10 cellular contexts compared by ENCODE assay signal in genomic region chr4:150126880-150127236, GRCh38.
DNase-seq lines count a peak whose midpoint lies in the region; ATAC-seq and FAIRE-seq lines count a peak whose summit lies in the region.
"Had no signal": no experiment of that assay in that cellular context is flagged by ENCODE, and none has a peak within 500 bp of the region (broad histone marks: within the 10 kb centered on the region; RNA-seq: fewer than 3 reads in every experiment).

No MANE protein-coding gene starts in this region.

- peak; percentile 72 for ATAC-seq in GM18511 (IDR thresholded peaks at IDR 0.05; ENCODE audit: unreplicated experiment)
- peak; percentile 75 for ATAC-seq in HG02759 (IDR thresholded peaks at IDR 0.05; ENCODE audit: unreplicated experiment)
- ATAC-seq in memory B cell (ENCODE audit: low read depth) = peak; percentile 68
- ATAC-seq in HG03521 (IDR thresholded peaks at IDR 0.05; ENCODE audit: unreplicated experiment) = no peak

- H3K9me3 Mint-ChIP-seq in memory B cell = peaks cover 3% of the 10 kb centered on the region
- H3K9me3 Mint-ChIP-seq: activated naive CD4-positive, alpha-beta T cell treated with anti-CD3 and anti-CD28 coated beads, Interleukin-2, amount 50 U/mL, for 24 hours had no signal

- peak; percentile 20 for FAIRE-seq in RCC 7860 (lab: Jason Lieb, UNC)

- H3K4me3 Mint-ChIP-seq in memory B cell = peak overlapping the region; percentile 42
- H3K4me3 Mint-ChIP-seq: activated naive CD4-positive, alpha-beta T cell treated with anti-CD3 and anti-CD28 coated beads, Interleukin-2, amount 50 U/mL, for 24 hours; T-helper 2 cell treated with Interferon-gamma antibody and Interleukin-4, amounts not matched to agents 5 μg/mL and 100 μg/mL, for 36 hours had no signal

- peaks cover 9% of the 10 kb centered on the region for H3K27me3 Mint-ChIP-seq in memory B cell

- H3K27ac Mint-ChIP-seq in memory B cell = no peak overlapping the region
- H3K27ac Mint-ChIP-seq: activated naive CD4-positive, alpha-beta T cell treated with anti-CD3 and anti-CD28 coated beads, Interleukin-2, amount 50 U/mL, for 24 hours; T-helper 2 cell treated with Interferon-gamma antibody and Interleukin-4, amounts not matched to agents 5 μg/mL and 100 μg/mL, for 36 hours had no signal

- DNase-seq in RCC 7860 (ENCODE audit: low spot score) = peak; percentile 8
- no peak for DNase-seq in memory B cell (ENCODE audit: low spot score in 2 of 2)
- DNase-seq in activated CD4-positive, alpha-beta T cell treated with anti-CD3 and anti-CD28 coated beads for 1 hour = no peak
- no peak for DNase-seq in HK-2 (ENCODE audit: unreplicated experiment)
- no peak for DNase-seq in activated gamma-delta T cell (lab: John Stamatoyannopoulos, UW)

- H3K36me3 Mint-ChIP-seq in memory B cell = peaks cover 3% of the 10 kb centered on the region
- H3K36me3 Mint-ChIP-seq: activated naive CD4-positive, alpha-beta T cell treated with anti-CD3 and anti-CD28 coated beads, Interleukin-2, amount 50 U/mL, for 24 hours had no signal

- peaks cover 15% of the 10 kb centered on the region for H3K4me1 Mint-ChIP-seq in memory B cell
- H3K4me1 Mint-ChIP-seq: activated naive CD4-positive, alpha-beta T cell treated with anti-CD3 and anti-CD28 coated beads, Interleukin-2, amount 50 U/mL, for 24 hours had no signal
